17 cellular contexts compared by ENCODE assay signal in the genomic region with DNA sequence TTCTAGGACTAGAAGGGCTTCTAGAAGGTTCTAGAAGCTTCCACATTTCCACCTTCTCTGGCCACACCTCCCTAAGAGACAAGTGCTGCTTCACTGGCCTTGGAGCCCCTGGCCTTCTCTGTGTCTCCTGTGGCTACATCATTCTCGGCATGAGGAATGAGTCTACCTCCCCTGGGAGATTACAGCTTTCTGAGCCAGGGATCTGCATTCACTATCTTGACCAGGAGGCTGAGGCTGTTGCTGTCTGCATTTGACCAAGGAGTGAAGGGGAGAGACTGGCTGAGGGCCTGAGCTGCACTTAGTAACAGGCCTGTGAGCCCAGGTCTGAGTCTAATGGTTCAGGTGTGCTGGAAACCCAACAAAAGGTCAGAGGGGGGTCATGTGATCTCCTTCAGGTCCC. TPM values are rescaled to one million over a fixed set of nuclear protein-coding genes. Genes with fewer than 3 reads are reported as not detected.
"Had no signal": no experiment of that assay in that cellular context is flagged by ENCODE, and none has a peak within 500 bp of the region (broad histone marks: within the 10 kb centered on the region; RNA-seq: fewer than 3 reads in every experiment).

No MANE protein-coding gene starts in this region.

- H3K9ac ChIP-seq: neural progenitor cell had no signal

- H3K9me3 ChIP-seq: right lobe of liver had no signal

- H3K27ac ChIP-seq: neural progenitor cell, ovary, right lobe of liver, tibial artery had no signal

- H3K36me3 ChIP-seq: heart right ventricle, ovary, right lobe of liver had no signal

- H3K4me1 ChIP-seq: right lobe of liver had no signal

- H3K4me2 ChIP-seq: neural progenitor cell, smooth muscle cell had no signal

- DNase-seq: activated CD4-positive, alpha-beta T cell treated with anti-CD3 and anti-CD28 coated beads, Interleukin-2, amount 10 ng/mL, durations not matched to agents 24 days and 14 days; activated CD4-positive, CD25-positive, alpha-beta regulatory T cell; activated CD8-positive, alpha-beta T cell treated with anti-CD3 and anti-CD28 coated beads for 36 hours; activated naive CD4-positive, alpha-beta T cell; activated naive CD8-positive, alpha-beta T cell treated with anti-CD3 and anti-CD28 coated beads, Interleukin-2, amount 10 ng/mL, durations not matched to agents 7 days and 5 days; activated T-cell treated with anti-CD3 and anti-CD28 coated beads, Interleukin-2, amount 50 U/mL, for 1 hour; endodermal cell; heart right ventricle; left ventricle myocardium superior; naive thymus-derived CD4-positive, alpha-beta T cell; ovary; right lobe of liver; stimulated activated naive CD4-positive, alpha-beta T cell; T-cell; tibial artery had no signal

- H3K4me3 ChIP-seq: heart right ventricle, neural progenitor cell, ovary, right lobe of liver, smooth muscle cell, tibial artery had no signal

- H2AFZ ChIP-seq: neural progenitor cell had no signal

- H3K27me3 ChIP-seq: ovary, right lobe of liver had no signal

RNA-seq across cellular contexts. Expression of gene CPAMD8, which starts 5.3 kb away (rescaled TPM):
- total RNA-seq: activated CD8-positive, alpha-beta T cell treated with anti-CD3 and anti-CD28 coated beads for 36 hours had no signal
